Comparison of ENCODE assay signal across 22 cellular contexts in genomic region chr12:95390192-95390591, GRCh38.
DNase-seq lines count a peak whose midpoint lies in the region; ATAC-seq and TF ChIP-seq lines count a peak whose summit lies in the region.
"Had no signal": no experiment of that assay in that cellular context is flagged by ENCODE, and none has a peak within 500 bp of the region (broad histone marks: within the 10 kb centered on the region; RNA-seq: fewer than 3 reads in every experiment).

No MANE protein-coding gene starts in this region.

- H3K4me1 ChIP-seq in CD8-positive, alpha-beta T cell (ENCODE audit: insufficient read depth, low read length), result no peaks in the 10 kb centered on the region

- H3K27ac Mint-ChIP-seq in CD8-positive, alpha-beta T cell, result no peak overlapping the region
- H3K27ac Mint-ChIP-seq: activated T-helper 17 cell treated with anti-CD3 and anti-CD28 coated beads, Interleukin-2, amount 50 U/mL, for 72 hours; natural killer cell had no signal

- H3F3A ChIP-seq in SU-DHL-6 (ENCODE audit: insufficient read depth), result no peaks in the 10 kb centered on the region

- H3K4me3 ChIP-seq in SU-DHL-6 (ENCODE audit: insufficient read depth, low read length, poor library complexity, severe bottlenecking) (no peak overlapping the region), MG63 (no peak overlapping the region)
- H3K4me3 ChIP-seq in CD8-positive, alpha-beta T cell (ENCODE audit: low read depth, low read length), result no peak overlapping the region
- H3K4me3 ChIP-seq: heart left ventricle, smooth muscle cell, tibial artery had no signal

- H3K36me3 ChIP-seq in SU-DHL-6 (ENCODE audit: low read length), result no peaks in the 10 kb centered on the region
- no peaks in the 10 kb centered on the region for H3K36me3 ChIP-seq in CD8-positive, alpha-beta T cell (ENCODE audit: insufficient read depth, low read length)
- no peaks in the 10 kb centered on the region for H3K36me3 ChIP-seq in MG63
- H3K36me3 ChIP-seq: heart left ventricle, tibial artery had no signal

- POLR2A ChIA-PET in CD8-positive, alpha-beta T cell (lab: Charles Lee), result no interaction called here

- H3K4me1 Mint-ChIP-seq in CD8-positive, alpha-beta T cell (ENCODE audit: low read depth), result no peaks in the 10 kb centered on the region
- H3K4me1 Mint-ChIP-seq: activated T-helper 17 cell treated with anti-CD3 and anti-CD28 coated beads, Interleukin-2, amount 50 U/mL, for 72 hours; central memory CD8-positive, alpha-beta T cell had no signal

- TF ChIP-seq CTCF in SU-DHL-6 (IDR thresholded peaks at IDR 0.05; ENCODE audit: insufficient read depth, low read length, poor library complexity, severe bottlenecking), result no peak
- no peak for TF ChIP-seq CTCF in CD8-positive, alpha-beta T cell (IDR thresholded peaks at IDR 0.05)
- TF ChIP-seq CTCF in GM10266 (IDR thresholded peaks at IDR 0.05; ENCODE audit: control insufficient read depth, insufficient read depth, low read depth, missing control alignments), result no peak

- CTCF ChIA-PET in CD8-positive, alpha-beta T cell (lab: Charles Lee), result no interaction called here

- H4K20me1 ChIP-seq in SU-DHL-6 (ENCODE audit: low read depth, low read length), result no peaks in the 10 kb centered on the region

- peaks cover 5% of the 10 kb centered on the region for H3K9me3 Mint-ChIP-seq in CD8-positive, alpha-beta T cell
- H3K9me3 Mint-ChIP-seq: activated T-helper 17 cell treated with anti-CD3 and anti-CD28 coated beads, Interleukin-2, amount 50 U/mL, for 72 hours; central memory CD8-positive, alpha-beta T cell; natural killer cell had no signal

- H3K27me3 Mint-ChIP-seq in CD8-positive, alpha-beta T cell (ENCODE audit: low read depth), result no peaks in the 10 kb centered on the region

- H3K36me3 Mint-ChIP-seq in CD8-positive, alpha-beta T cell, result no peaks in the 10 kb centered on the region

- H3K4me3 Mint-ChIP-seq in CD8-positive, alpha-beta T cell, result no peak overlapping the region
- H3K4me3 Mint-ChIP-seq: activated T-helper 17 cell treated with anti-CD3 and anti-CD28 coated beads, Interleukin-2, amount 50 U/mL, for 72 hours; central memory CD8-positive, alpha-beta T cell; natural killer cell had no signal

- H3K27ac ChIP-seq in SU-DHL-6 (ENCODE audit: low read depth, low read length), result no peak overlapping the region
- H3K27ac ChIP-seq in CD8-positive, alpha-beta T cell (ENCODE audit: low read depth, low read length), result no peak overlapping the region
- H3K27ac ChIP-seq: heart left ventricle, tibial artery, VCaP had no signal

- intact Hi-C loops in CD8-positive, alpha-beta T cell (cut with DNase I, micrococcal nuclease), result no loop called here

- H3K9me3 ChIP-seq in SU-DHL-6 (ENCODE audit: insufficient read depth, low read length) (peaks cover 15% of the 10 kb centered on the region), MG63 (peaks cover 19% of the 10 kb centered on the region)
- H3K9me3 ChIP-seq in CD8-positive, alpha-beta T cell (ENCODE audit: low read length), result no peaks in the 10 kb centered on the region
- H3K9me3 ChIP-seq: tibial artery had no signal

- peak; percentile 84 for ATAC-seq in GM18867 (IDR thresholded peaks at IDR 0.05; ENCODE audit: unreplicated experiment)
- peak; percentile 78 for ATAC-seq in GM21515 (IDR thresholded peaks at IDR 0.05; ENCODE audit: unreplicated experiment)
- peak; percentile 56 for ATAC-seq in HG02973 (IDR thresholded peaks at IDR 0.05; ENCODE audit: unreplicated experiment)
- ATAC-seq in CD8-positive, alpha-beta T cell, result no peak
- ATAC-seq: activated T-helper 17 cell treated with anti-CD3 and anti-CD28 coated beads, Interleukin-2, amount 50 U/mL, for 72 hours; heart left ventricle; natural killer cell had no signal

- no peaks in the 10 kb centered on the region for H3K9me2 ChIP-seq in SU-DHL-6 (replicated peaks; ENCODE audit: insufficient read depth, low read length)

- no peak overlapping the region for H3K9ac ChIP-seq in SU-DHL-6 (ENCODE audit: low read length)

- no peak for DNase-seq in stimulated activated CD4-positive, alpha-beta T cell treated with anti-CD3 and anti-CD28 coated beads, Interleukin-2, amount 100 ng/mL, for 24 hours
- DNase-seq in CD8-positive, alpha-beta T cell, result no peak
- DNase-seq in MG63 (no peak), GM10266 (ENCODE audit: extremely low spot score) (no peak)
- DNase-seq: amniotic stem cell; Calu3; effector CD8-positive, alpha-beta T cell; GDM1; heart left ventricle; natural killer cell; NCI-H2029 treated with DMSO at 0.1 percent for 48 hours; NCI-H774; posterior cingulate gyrus; tibial artery had no signal

- no peaks in the 10 kb centered on the region for H3K79me2 ChIP-seq in SU-DHL-6 (ENCODE audit: insufficient read depth, low read length)

- no peak overlapping the region for H2AFZ ChIP-seq in SU-DHL-6 (ENCODE audit: low read depth, low read length, severe bottlenecking)

- H3K27me3 ChIP-seq in SU-DHL-6 (ENCODE audit: low read length) (no peaks in the 10 kb centered on the region), MG63 (no peaks in the 10 kb centered on the region)
- H3K27me3 ChIP-seq in CD8-positive, alpha-beta T cell (ENCODE audit: insufficient read depth, low read length), result no peaks in the 10 kb centered on the region
- H3K27me3 ChIP-seq: tibial artery had no signal

- peak overlapping the region; percentile 37 for H3K4me2 ChIP-seq in SU-DHL-6 (ENCODE audit: low read depth, low read length, poor library complexity, severe bottlenecking)
- H3K4me2 ChIP-seq: smooth muscle cell had no signal
